1 cellular context compared by ENCODE assay signal in the genomic region with DNA sequence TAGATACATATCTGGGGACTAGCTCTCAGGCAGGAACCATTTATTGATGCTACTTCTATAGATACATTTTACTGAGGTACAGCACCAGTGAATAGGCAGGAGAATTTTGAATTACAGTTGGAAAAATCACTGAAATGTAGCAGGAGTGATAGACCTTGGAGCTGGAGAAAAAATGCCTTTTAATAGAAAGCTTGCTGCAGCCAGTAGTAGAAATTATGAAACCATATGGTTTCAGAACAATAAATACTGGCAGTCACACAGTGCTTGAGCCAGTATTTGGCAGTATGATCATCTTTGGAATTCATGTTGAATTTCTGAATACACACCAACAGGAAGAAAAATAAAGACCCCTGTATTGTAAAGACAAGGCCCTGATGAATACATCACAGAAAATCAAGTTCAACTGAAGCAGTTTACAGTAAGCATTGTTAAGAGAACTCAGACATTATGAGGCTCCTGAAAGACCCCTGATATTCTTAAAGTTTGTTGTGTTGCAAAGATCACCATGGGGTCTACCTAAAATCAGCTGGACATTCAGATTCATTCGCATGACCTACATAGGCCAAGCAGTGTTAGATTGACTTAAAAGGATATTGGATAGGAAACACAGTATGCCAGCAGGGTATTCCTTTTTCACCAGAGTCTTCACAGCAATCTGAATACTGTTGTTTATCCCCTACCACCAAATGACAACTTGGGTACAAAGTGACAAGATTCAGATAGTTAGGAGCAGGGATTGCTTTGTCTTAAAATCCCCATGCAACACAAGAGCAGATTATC.
TF ChIP-seq lines count a peak whose summit lies in the region.

No MANE protein-coding gene starts in this region.

TF ChIP-seq in H1, 55 proteins besides CTCF, POLR2A, EP300 and RAD21:
- TF ChIP-seq SIRT6 (IDR thresholded peaks at IDR 0.05; ENCODE audit: low read length) (no peak), POU5F1 (IDR thresholded peaks at IDR 0.05; ENCODE audit: low read depth, low read length) (no peak), SP4 (IDR thresholded peaks at IDR 0.05; ENCODE audit: low read length) (no peak), CHD7 (IDR thresholded peaks at IDR 0.05; ENCODE audit: insufficient replicate concordance, low read length) (no peak), SRF (IDR thresholded peaks at IDR 0.05; ENCODE audit: low read depth, low read length) (no peak), E2F6 (IDR thresholded peaks at IDR 0.05) (no peak)
